Comparison of ENCODE assay signal across 2 cellular contexts in genomic region chr17:59963738-59964454, GRCh38.
TF ChIP-seq lines count a peak whose summit lies in the region.

No MANE protein-coding gene starts in this region.

TF ChIP-seq in IMR-90, 13 proteins besides CTCF, POLR2A, EP300 and RAD21:
- TF ChIP-seq ELK1 (IDR thresholded peaks at IDR 0.05; ENCODE audit: borderline replicate concordance, low read depth, low read length) (no peak), MXI1 (IDR thresholded peaks at IDR 0.05; ENCODE audit: borderline replicate concordance, low read depth, low read length) (0 out of 2 replicates have a peak, but pooled peaks have one; percentile 23), NFE2L2 (IDR thresholded peaks at IDR 0.05; ENCODE audit: low read depth, low read length) (no peak), MAZ (IDR thresholded peaks at IDR 0.05; ENCODE audit: borderline replicate concordance, low read depth, low read length) (no peak)

TF ChIP-seq in SK-N-SH, 30 proteins besides CTCF, POLR2A, EP300 and RAD21:
- TF ChIP-seq TEAD4 (IDR thresholded peaks at IDR 0.05; ENCODE audit: borderline replicate concordance, insufficient read depth) (no peak), MAX (IDR thresholded peaks at IDR 0.05; ENCODE audit: low read depth) (no peak), JUND (IDR thresholded peaks at IDR 0.05) (no peak), TCF12 (IDR thresholded peaks at IDR 0.05) (no peak), FOSL2 (IDR thresholded peaks at IDR 0.05; ENCODE audit: borderline replicate concordance, low read depth) (no peak), FOXJ3 (CRISPR knock-in tag; IDR thresholded peaks at IDR 0.05) (no peak; the same call in 1 of the 2 replicates), TAF1 (IDR thresholded peaks at IDR 0.05; ENCODE audit: borderline replicate concordance, low read depth, low read length) (no peak)
